In the genomic region with DNA sequence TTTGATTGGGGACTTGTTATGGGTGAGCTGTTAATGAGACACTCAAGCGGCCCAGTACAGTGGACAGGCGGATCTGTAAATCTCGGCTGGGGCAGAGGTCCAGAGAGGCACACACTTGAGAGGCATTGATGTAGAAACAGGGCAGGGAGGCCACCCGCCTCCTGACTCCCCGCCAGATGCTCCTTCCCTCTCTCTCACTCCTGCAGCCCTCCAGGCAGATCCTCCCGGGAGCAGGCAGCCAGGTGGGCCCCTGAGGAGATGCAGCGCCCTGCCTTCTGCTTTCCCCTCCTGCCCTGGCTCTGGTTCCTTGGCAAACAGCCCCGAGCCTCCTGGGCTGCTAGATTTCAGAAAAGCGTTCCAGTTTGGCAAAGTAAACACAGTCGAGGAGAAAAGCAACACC, we compare ENCODE assay signal across 13 cellular contexts. TPM values are rescaled to one million over a fixed set of nuclear protein-coding genes. Genes with fewer than 3 reads are reported as not detected.
DNase-seq lines count a peak whose midpoint lies in the region; TF ChIP-seq lines count a peak whose summit lies in the region.
"Had no signal": no experiment of that assay in that cellular context is flagged by ENCODE, and none has a peak within 500 bp of the region (broad histone marks: within the 10 kb centered on the region; RNA-seq: fewer than 3 reads in every experiment).

No MANE protein-coding gene starts in this region.

- no peaks in the 10 kb centered on the region for H3K36me3 Mint-ChIP-seq in glutamatergic neuron (ENCODE audit: unreplicated experiment)

- peaks cover 3% of the 10 kb centered on the region for H3K27me3 Mint-ChIP-seq in glutamatergic neuron (ENCODE audit: unreplicated experiment)

- DNase-seq in NCI-H748 (lab: John Stamatoyannopoulos, UW; ENCODE audit: unreplicated experiment) (peak; percentile 40), NCI-H748 treated with DMSO at 0.1 percent for 48 hours (lab: John Stamatoyannopoulos, UW) (no peak), NCI-H82 treated with DMSO at 0.1 percent for 48 hours (lab: John Stamatoyannopoulos, UW; ENCODE audit: unreplicated experiment) (peak; percentile 17), glutamatergic neuron (peak; percentile 31), hippocampal formation (lab: John Stamatoyannopoulos, UW) (no peak), HCEC 1CT (no peak)
- no peak for DNase-seq in central memory CD4-positive, alpha-beta T cell
- DNase-seq in stimulated activated CD8-positive, alpha-beta memory T cell treated with anti-CD3 and anti-CD28 coated beads, Interleukin-4, amount 100 ng/mL, for 48 hours: no peak
- DNase-seq: activated CD4-positive, alpha-beta T cell treated with anti-CD3 and anti-CD28 coated beads, Interleukin-2, amount 10 ng/mL, durations not matched to agents 24 days and 14 days; activated gamma-delta T cell; colonic mucosa; stimulated activated CD4-positive, alpha-beta T cell treated with anti-CD3 and anti-CD28 coated beads, Interleukin-4, amount 100 ng/mL, for 1 hour; stimulated activated naive CD8-positive, alpha-beta T cell treated with anti-CD3 and anti-CD28 coated beads, Interleukin-15, amount 100 ng/mL, for 72 hours had no signal

- peaks cover 3% of the 10 kb centered on the region for H3K9me3 Mint-ChIP-seq in glutamatergic neuron (ENCODE audit: unreplicated experiment)
- H3K9me3 Mint-ChIP-seq: activated CD4-positive, alpha-beta T cell treated with anti-CD3 and anti-CD28 coated beads, Interleukin-2, amount 10 ng/mL, durations not matched to agents 24 days and 14 days had no signal

- H3K27ac Mint-ChIP-seq in glutamatergic neuron (ENCODE audit: unreplicated experiment): no peak overlapping the region
- H3K27ac Mint-ChIP-seq: activated CD4-positive, alpha-beta T cell treated with anti-CD3 and anti-CD28 coated beads, Interleukin-2, amount 10 ng/mL, durations not matched to agents 24 days and 14 days; stimulated activated naive CD8-positive, alpha-beta T cell treated with anti-CD3 and anti-CD28 coated beads, Interleukin-15, amount 100 ng/mL, for 72 hours had no signal

- peaks cover 20% of the 10 kb centered on the region for H3K4me1 Mint-ChIP-seq in glutamatergic neuron (ENCODE audit: low read depth, unreplicated experiment)
- H3K4me1 Mint-ChIP-seq: activated CD4-positive, alpha-beta T cell treated with anti-CD3 and anti-CD28 coated beads, Interleukin-2, amount 10 ng/mL, durations not matched to agents 24 days and 14 days; stimulated activated naive CD8-positive, alpha-beta T cell treated with anti-CD3 and anti-CD28 coated beads, Interleukin-15, amount 100 ng/mL, for 72 hours had no signal

- TF ChIP-seq CTCF in glutamatergic neuron (IDR thresholded peaks at IDR 0.05; ENCODE audit: partially characterized antibody, unreplicated experiment): no peak

- peak overlapping the region; percentile 38 for H3K4me3 Mint-ChIP-seq in glutamatergic neuron (ENCODE audit: unreplicated experiment)
- H3K4me3 Mint-ChIP-seq: activated CD4-positive, alpha-beta T cell treated with anti-CD3 and anti-CD28 coated beads, Interleukin-2, amount 10 ng/mL, durations not matched to agents 24 days and 14 days; stimulated activated naive CD8-positive, alpha-beta T cell treated with anti-CD3 and anti-CD28 coated beads, Interleukin-15, amount 100 ng/mL, for 72 hours had no signal

RNA-seq across cellular contexts. Expression of a gene that starts 29.2 kb away (rescaled TPM):
- 0.47 TPM for total RNA-seq in glutamatergic neuron (ENCODE audit: unreplicated experiment)

Comparison
In these comparisons a context has a peak if more than half of its experiments do, and no peak if none do; other contexts are left out.
1. DNase-seq: peak in NCI-H748 (single experiment), NCI-H82 treated with DMSO at 0.1 percent for 48 hours (single experiment) and glutamatergic neuron (single experiment); none in NCI-H748 treated with DMSO at 0.1 percent for 48 hours (single experiment), central memory CD4-positive, alpha-beta T cell (single experiment), hippocampal formation (0 of 2), stimulated activated CD8-positive, alpha-beta memory T cell treated with anti-CD3 and anti-CD28 coated beads, Interleukin-4, amount 100 ng/mL, for 48 hours (single experiment) and HCEC 1CT (single experiment).